In the genomic region with DNA sequence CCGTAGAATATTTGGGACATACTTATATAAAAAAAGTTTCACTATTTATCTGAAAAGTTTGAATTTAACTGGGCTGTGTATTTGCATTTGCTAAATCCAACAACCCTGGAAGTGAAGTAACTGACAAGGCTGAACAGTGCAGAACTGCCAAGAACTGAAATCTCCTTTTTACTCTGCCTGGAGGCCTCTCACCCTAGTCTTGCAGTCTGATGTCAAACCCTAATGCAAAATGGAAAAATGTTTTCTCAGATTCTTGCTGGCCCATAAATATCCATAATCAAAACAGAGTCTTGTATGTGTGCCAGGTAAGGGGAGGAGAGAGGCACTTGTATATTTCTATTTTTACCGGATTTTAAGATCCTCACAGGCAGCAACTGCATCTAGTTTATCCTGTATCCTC, we compare ENCODE assay signal across 30 cellular contexts.
"Had no signal": no experiment of that assay in that cellular context is flagged by ENCODE, and none has a peak within 500 bp of the region (broad histone marks: within the 10 kb centered on the region; RNA-seq: fewer than 3 reads in every experiment).

No MANE protein-coding gene starts in this region.

- H3K4me1 ChIP-seq: ascending aorta, breast epithelium, heart right ventricle had no signal

- H3K27me3 ChIP-seq: ascending aorta, breast epithelium, cardiac muscle cell, esophagus muscularis mucosa, gastroesophageal sphincter, heart right ventricle had no signal

- H3K36me3 ChIP-seq: ascending aorta, breast epithelium, cardiac muscle cell, esophagus muscularis mucosa, gastroesophageal sphincter, heart right ventricle, WERI-Rb-1 had no signal

- H3K27ac ChIP-seq: ascending aorta, breast epithelium, cardiac muscle cell, gastroesophageal sphincter, heart right ventricle, WERI-Rb-1 had no signal

- DNase-seq: activated B cell treated with CpG ODN at 0.5 μM for 24 hours; activated CD4-positive, alpha-beta T cell treated with anti-CD3 and anti-CD28 coated beads for 48 hours; activated CD4-positive, alpha-beta T cell treated with anti-CD3 and anti-CD28 coated beads, Interleukin-2, amount 50 U/mL, for 1 hour; activated CD4-positive, alpha-beta T cell treated with anti-CD3 and anti-CD28 coated beads, Interleukin-2, amount 50 U/mL, for 48 hours; activated CD8-positive, alpha-beta memory T cell treated with anti-CD3 and anti-CD28 coated beads for 24 hours; activated CD8-positive, alpha-beta T cell treated with anti-CD3 and anti-CD28 coated beads for 36 hours; activated effector memory CD4-positive, alpha-beta T cell treated with anti-CD3 and anti-CD28 coated beads, Interleukin-2, amount 50 U/mL, for 16 hours; activated naive CD4-positive, alpha-beta T cell treated with anti-CD3 and anti-CD28 coated beads for 36 hours; activated naive CD8-positive, alpha-beta T cell treated with anti-CD3 and anti-CD28 coated beads for 36 hours; activated naive CD8-positive, alpha-beta T cell treated with anti-CD3 and anti-CD28 coated beads, Interleukin-2, amount 50 U/mL, for 24 hours; activated T-cell treated with anti-CD3 and anti-CD28 coated beads, Interleukin-2, amount 50 U/mL, for 1 hour; activated T-cell treated with anti-CD3 and anti-CD28 coated beads, Interleukin-2, amount 50 U/mL, for 48 hours; central memory CD4-positive, alpha-beta T cell; cerebellar nuclear complex; dermis blood vessel endothelial cell; effector CD4-positive, alpha-beta T cell; effector memory CD8-positive, alpha-beta T cell; erythroblast; foreskin melanocyte; heart right ventricle; T-helper 1 cell; T-helper 17 cell; T1000; WERI-Rb-1 had no signal

- H3K4me3 ChIP-seq: ascending aorta, breast epithelium, cardiac muscle cell, coronary artery, esophagus muscularis mucosa, gastroesophageal sphincter, heart right ventricle had no signal
